15 cellular contexts compared by ENCODE assay signal in the genomic region with DNA sequence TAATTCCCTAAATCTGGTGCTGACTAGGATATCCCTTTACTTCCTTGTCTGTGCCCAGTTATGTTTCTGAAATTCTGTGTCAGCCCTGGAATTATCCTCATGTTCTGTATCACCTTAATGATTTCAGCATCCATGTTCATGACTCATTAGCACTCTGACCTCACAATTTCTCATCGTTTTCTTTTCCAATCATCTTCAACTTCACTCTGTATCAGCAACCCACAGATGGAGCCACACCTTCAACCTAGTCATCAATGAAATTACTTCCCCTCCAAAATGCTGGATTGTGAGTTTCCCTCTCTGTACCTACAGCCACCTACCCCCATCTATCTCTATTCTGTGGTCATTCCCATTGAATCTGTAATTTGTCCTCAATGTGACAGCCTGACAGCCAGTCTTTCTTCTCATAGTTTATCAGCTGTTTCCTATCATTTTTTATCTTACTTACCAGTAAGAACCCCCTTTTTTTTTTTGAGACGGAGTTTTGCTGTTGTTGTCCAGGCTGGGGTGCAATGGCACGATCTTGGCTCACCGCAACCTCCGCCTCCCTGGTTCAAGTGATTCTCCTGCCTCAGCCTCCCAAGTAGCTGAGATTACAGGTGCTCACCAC. TPM values are rescaled to one million over a fixed set of nuclear protein-coding genes. Genes with fewer than 3 reads are reported as not detected.
DNase-seq lines count a peak whose midpoint lies in the region; ATAC-seq and TF ChIP-seq lines count a peak whose summit lies in the region.
"Had no signal": no experiment of that assay in that cellular context is flagged by ENCODE, and none has a peak within 500 bp of the region (broad histone marks: within the 10 kb centered on the region; RNA-seq: fewer than 3 reads in every experiment).

No MANE protein-coding gene starts in this region.

- H3K36me3 ChIP-seq in mammary epithelial cell (ENCODE audit: insufficient read depth, low read length): no peaks in the 10 kb centered on the region
- no peaks in the 10 kb centered on the region for H3K36me3 ChIP-seq in osteoblast (ENCODE audit: insufficient read depth, low read length)
- H3K36me3 ChIP-seq: neutrophil, thoracic aorta had no signal

- intact Hi-C loops in activated CD4-positive, alpha-beta T cell treated with anti-CD3 and anti-CD28 coated beads, Interleukin-2, amount 10 ng/mL, durations not matched to agents 24 days and 14 days (cut with micrococcal nuclease): loop anchor here (10.0 kb wide), 2 partner anchors 97 to 1177 kb away; a partner anchor contains a TSS
- intact Hi-C loops in mammary epithelial cell (cut with micrococcal nuclease): no loop called here

- H3K4me3 Mint-ChIP-seq in activated CD4-positive, alpha-beta T cell treated with anti-CD3 and anti-CD28 coated beads, Interleukin-2, amount 10 ng/mL, durations not matched to agents 24 days and 14 days: no peak overlapping the region
- H3K4me3 Mint-ChIP-seq: B cell, endodermal cell, GM23338 had no signal

- in situ Hi-C loops in mammary epithelial cell (cut with MboI; ENCODE audit: low sequenced_read_pairs in 2 of 2): no loop called here

- H3K4me1 ChIP-seq in mammary epithelial cell (ENCODE audit: insufficient read depth, low read length): peaks cover 17% of the 10 kb centered on the region
- H3K4me1 ChIP-seq in osteoblast (ENCODE audit: insufficient read depth, low read length): peaks cover 16% of the 10 kb centered on the region

- peaks cover 5% of the 10 kb centered on the region for H3K36me3 Mint-ChIP-seq in activated CD4-positive, alpha-beta T cell treated with anti-CD3 and anti-CD28 coated beads, Interleukin-2, amount 10 ng/mL, durations not matched to agents 24 days and 14 days (ENCODE audit: low read depth)

- H3K4me1 Mint-ChIP-seq in activated CD4-positive, alpha-beta T cell treated with anti-CD3 and anti-CD28 coated beads, Interleukin-2, amount 10 ng/mL, durations not matched to agents 24 days and 14 days: peaks cover 25% of the 10 kb centered on the region

- H3K27me3 Mint-ChIP-seq in activated CD4-positive, alpha-beta T cell treated with anti-CD3 and anti-CD28 coated beads, Interleukin-2, amount 10 ng/mL, durations not matched to agents 24 days and 14 days: no peaks in the 10 kb centered on the region

- H4K20me1 ChIP-seq in mammary epithelial cell (ENCODE audit: insufficient read depth, low read length) (no peaks in the 10 kb centered on the region), osteoblast (ENCODE audit: insufficient read depth, low read length) (peaks cover 5% of the 10 kb centered on the region)

- no peak overlapping the region for H2AFZ ChIP-seq in mammary epithelial cell (ENCODE audit: low read depth, low read length)
- H2AFZ ChIP-seq in osteoblast (ENCODE audit: low read length): no peak overlapping the region
- H2AFZ ChIP-seq: GM23338 had no signal

- peaks cover 3% of the 10 kb centered on the region for H3K9me3 Mint-ChIP-seq in activated CD4-positive, alpha-beta T cell treated with anti-CD3 and anti-CD28 coated beads, Interleukin-2, amount 10 ng/mL, durations not matched to agents 24 days and 14 days
- H3K9me3 Mint-ChIP-seq: GM23338 had no signal

- WGBS in mammary epithelial cell (ENCODE audit: low coverage, missing lambda C conversion rate): 70% methylated on average over 4 of the region's 5 CpGs

- no peak overlapping the region for H3K9ac ChIP-seq in mammary epithelial cell (ENCODE audit: insufficient read depth, low read length)

- TF ChIP-seq CTCF in mammary epithelial cell (conservative IDR thresholded peaks at IDR 0.05 in 1 of 2, IDR thresholded peaks at IDR 0.05 in 1 of 2; ENCODE audit: extremely low read depth in 1 of 2, insufficient read depth in 1 of 2, low read depth in 1 of 2, low read length in 2 of 2) (no peak), osteoblast (IDR thresholded peaks at IDR 0.05; ENCODE audit: extremely low read depth, low read depth, low read length) (no peak)

- H3K4me2 ChIP-seq in mammary epithelial cell (ENCODE audit: insufficient read depth, low read depth, low read length) (no peak overlapping the region), osteoblast (ENCODE audit: insufficient read depth, low read length) (no peak overlapping the region)
- H3K4me2 ChIP-seq: GM23338 had no signal

- H3K27ac Mint-ChIP-seq in activated CD4-positive, alpha-beta T cell treated with anti-CD3 and anti-CD28 coated beads, Interleukin-2, amount 10 ng/mL, durations not matched to agents 24 days and 14 days: peak overlapping the region; percentile 5
- H3K27ac Mint-ChIP-seq: B cell, endodermal cell, GM23338 had no signal

- H3K4me3 ChIP-seq in mammary epithelial cell (replicated peaks in 1 of 3; ENCODE audit: insufficient read depth in 1 of 3, low read depth in 2 of 3, low read length in 3 of 3) (no peak overlapping the region), osteoblast (ENCODE audit: insufficient read depth, low read length) (no peak overlapping the region)
- H3K4me3 ChIP-seq: GM23338, thoracic aorta had no signal

- DNase-seq in activated CD4-positive, alpha-beta T cell treated with anti-CD3 and anti-CD28 coated beads, Interleukin-2, amount 10 ng/mL, durations not matched to agents 24 days and 14 days: no peak
- no peak for DNase-seq in activated CD4-positive, alpha-beta T cell treated with anti-CD3 and anti-CD28 coated beads for 1 hour
- DNase-seq in OCI-M1 (lab: John Stamatoyannopoulos, UW): peak; percentile 33
- peak; percentile 92 for DNase-seq in mammary epithelial cell
- DNase-seq in osteoblast (ENCODE audit: insufficient read length, low spot score, missing footprints): peak; percentile 77
- no peak for DNase-seq in Ammon's horn (ENCODE audit: low spot score)
- DNase-seq: activated naive CD4-positive, alpha-beta T cell treated with Interleukin-2 at 50 U/mL for 16 hours; endodermal cell; islet precursor cell had no signal

- CTCF ChIA-PET in mammary epithelial cell (lab: Charles Lee; ENCODE audit: low non-redundant PET): no interaction called here

- H3K79me2 ChIP-seq in mammary epithelial cell (ENCODE audit: insufficient read depth, low read length) (peaks cover 19% of the 10 kb centered on the region), osteoblast (ENCODE audit: insufficient read depth, low read length) (peaks cover 19% of the 10 kb centered on the region)

- ATAC-seq in HG03196 (IDR thresholded peaks at IDR 0.05; ENCODE audit: unreplicated experiment) (no peak), HG02973 (IDR thresholded peaks at IDR 0.05; ENCODE audit: unreplicated experiment) (no peak)
- ATAC-seq: GM23338 had no signal

- no peaks in the 10 kb centered on the region for H3K27me3 ChIP-seq in mammary epithelial cell (ENCODE audit: insufficient read depth, low read length)
- no peaks in the 10 kb centered on the region for H3K27me3 ChIP-seq in osteoblast (ENCODE audit: insufficient read depth, low read length)

- H3K27ac ChIP-seq in mammary epithelial cell (ENCODE audit: insufficient read depth, low read depth, low read length): peak overlapping the region; percentile 51
- H3K27ac ChIP-seq in osteoblast (ENCODE audit: low read depth, low read length): peak overlapping the region; percentile 98
- H3K27ac ChIP-seq: neutrophil, thoracic aorta had no signal

- no TSS peak for BruUV-seq in mammary epithelial cell (replicated peaks; lab: Mats Ljungman, UMichigan)

- H3K9me3 ChIP-seq in mammary epithelial cell (replicated peaks; ENCODE audit: insufficient read depth, low read length): no peaks in the 10 kb centered on the region
- peaks cover 3% of the 10 kb centered on the region for H3K9me3 ChIP-seq in osteoblast (ENCODE audit: low read depth, low read length)
- H3K9me3 ChIP-seq: neutrophil had no signal

- dilution Hi-C loops in mammary epithelial cell (cut with HindIII; ENCODE audit: low sequenced_read_pairs): no loop called here

RNA-seq across cellular contexts. Expression of a gene that starts 3.1 kb away (rescaled TPM):
- total RNA-seq in activated CD4-positive, alpha-beta T cell treated with anti-CD3 and anti-CD28 coated beads, Interleukin-2, amount 10 ng/mL, durations not matched to agents 24 days and 14 days: 65.1 and 68.2 TPM in 2 replicates
- total RNA-seq in mammary epithelial cell: 100 to 1,000 TPM; 103 to 108 TPM
- 54.0 TPM for polyA plus RNA-seq in mammary epithelial cell
- polyA minus RNA-seq in mammary epithelial cell: 172 TPM
- total RNA-seq in osteoblast: 785 and 804 TPM in 2 replicates

Comparison
In these comparisons a context has a peak if more than half of its experiments do, and no peak if none do; other contexts are left out.
1. DNase-seq: peak in OCI-M1 (single experiment), mammary epithelial cell (single experiment) and osteoblast (single experiment); none in activated CD4-positive, alpha-beta T cell treated with anti-CD3 and anti-CD28 coated beads, Interleukin-2, amount 10 ng/mL, durations not matched to agents 24 days and 14 days (single experiment), activated CD4-positive, alpha-beta T cell treated with anti-CD3 and anti-CD28 coated beads for 1 hour (single experiment) and Ammon's horn (single experiment).